Comparison of ENCODE assay signal across 28 cellular contexts in genomic region chr11:96607890-96608558, GRCh38.
DNase-seq lines count a peak whose midpoint lies in the region; ATAC-seq, FAIRE-seq and TF ChIP-seq lines count a peak whose summit lies in the region.
"Had no signal": no experiment of that assay in that cellular context is flagged by ENCODE, and none has a peak within 500 bp of the region (broad histone marks: within the 10 kb centered on the region; RNA-seq: fewer than 3 reads in every experiment).

No MANE protein-coding gene starts in this region.

- BruUV-seq in A673 (replicated peaks; lab: Mats Ljungman, UMichigan): no TSS peak

- DNase-seq in A673 (ENCODE audit: low spot score) (peak; percentile 24), M059J (ENCODE audit: low read depth) (peak; percentile 27), WTC11 (ENCODE audit: low spot score) (no peak), iPS DF 4.7 (ENCODE audit: extremely low read depth, low spot score) (peak; percentile 64), RCC 7860 (ENCODE audit: low spot score) (no peak), NCI-H187 (lab: John Stamatoyannopoulos, UW) (no peak), DMS 273 (lab: John Stamatoyannopoulos, UW; ENCODE audit: unreplicated experiment) (no peak)
- no peak for DNase-seq in activated CD4-positive, alpha-beta T cell treated with anti-CD3 and anti-CD28 coated beads, Interleukin-2, amount 50 U/mL, for 48 hours
- DNase-seq: activated B cell treated with CpG ODN at 0.5 μM for 24 hours; activated CD4-positive, alpha-beta memory T cell treated with anti-CD3 and anti-CD28 coated beads, Interleukin-2, amount 10 ng/mL, durations not matched to agents 7 days and 5 days; activated naive CD4-positive, alpha-beta T cell; activated T-cell treated with anti-CD3 and anti-CD28 coated beads, Interleukin-2, amount 50 U/mL, for 24 hours; amygdala; dermis blood vessel endothelial cell; hypothalamus; KG1; NCI-H524 treated with DMSO at 0.1 percent for 48 hours; posterior cingulate gyrus; SHP77; stimulated activated CD4-positive, alpha-beta T cell treated with anti-CD3 and anti-CD28 coated beads, Interleukin-1b, Interleukin-23, amount 100 ng/mL, for 48 hours; testis had no signal

- peaks cover 17% of the 10 kb centered on the region for H3K36me3 Mint-ChIP-seq in WTC11
- H3K36me3 Mint-ChIP-seq: mesothelial cell of epicardium; stimulated activated memory B cell treated with anti-CD40 and anti-IgM and Interleukin-4, amounts not matched to agents 10 μg/mL and 1 μg/mL and 100 μg/mL, for 72 hours had no signal

- H3K27ac ChIP-seq in A673 (ENCODE audit: low read depth, low read length, poor library complexity, severe bottlenecking): no peak overlapping the region
- H3K27ac ChIP-seq: BLaER1, testis had no signal

- FAIRE-seq in RCC 7860 (lab: Jason Lieb, UNC): no peak
- FAIRE-seq: GM18507 had no signal

- H3K36me3 ChIP-seq in A673 (ENCODE audit: insufficient read depth, low read length, poor library complexity, severe bottlenecking): no peaks in the 10 kb centered on the region
- H3K36me3 ChIP-seq: BLaER1 had no signal

- TF ChIP-seq CTCF in A673 (conservative IDR thresholded peaks at IDR 0.05; ENCODE audit: low read depth, low read length) (no peak), WTC11 (IDR thresholded peaks at IDR 0.05) (no peak)

- intact Hi-C loops in A673 (cut with micrococcal nuclease; ENCODE audit: unreplicated experiment): no loop called here

- peak; percentile 87 for ATAC-seq in WTC11
- ATAC-seq: left lobe of liver; stimulated activated memory B cell treated with anti-CD40 and anti-IgM and Interleukin-4, amounts not matched to agents 10 μg/mL and 1 μg/mL and 100 μg/mL, for 72 hours had no signal

- peak overlapping the region; percentile 22; the same call in 1 of the 2 replicates for H3K4me3 Mint-ChIP-seq in WTC11
- H3K4me3 Mint-ChIP-seq: activated B cell treated with CpG ODN at 0.5 μM for 24 hours; activated CD4-positive, alpha-beta memory T cell treated with anti-CD3 and anti-CD28 coated beads, Interleukin-2, amount 10 ng/mL, durations not matched to agents 7 days and 5 days; activated T-cell treated with anti-CD3 and anti-CD28 coated beads, Interleukin-2, amount 50 U/mL, for 24 hours; mesothelial cell of epicardium; nephron; stimulated activated memory B cell treated with anti-CD40 and anti-IgM and Interleukin-4, amounts not matched to agents 10 μg/mL and 1 μg/mL and 100 μg/mL, for 72 hours; T-helper 1 cell treated with Interleukin-12 subunit alpha and Interleukin-12 subunit beta and Interleukin-4 antibody, amounts not matched to agents 30 μg/mL and 1 μg/mL, for 36 hours had no signal

- H3K9me3 Mint-ChIP-seq in WTC11: peaks cover 16% of the 10 kb centered on the region
- H3K9me3 Mint-ChIP-seq: activated T-cell treated with anti-CD3 and anti-CD28 coated beads, Interleukin-2, amount 50 U/mL, for 24 hours; T-helper 1 cell treated with Interleukin-12 subunit alpha and Interleukin-12 subunit beta and Interleukin-4 antibody, amounts not matched to agents 30 μg/mL and 1 μg/mL, for 36 hours had no signal

- H3K27ac Mint-ChIP-seq in WTC11: peak overlapping the region; percentile 58
- H3K27ac Mint-ChIP-seq: activated B cell treated with CpG ODN at 0.5 μM for 24 hours; activated CD4-positive, alpha-beta memory T cell treated with anti-CD3 and anti-CD28 coated beads, Interleukin-2, amount 10 ng/mL, durations not matched to agents 7 days and 5 days; activated T-cell treated with anti-CD3 and anti-CD28 coated beads, Interleukin-2, amount 50 U/mL, for 24 hours; mesothelial cell of epicardium; nephron; stimulated activated memory B cell treated with anti-CD40 and anti-IgM and Interleukin-4, amounts not matched to agents 10 μg/mL and 1 μg/mL and 100 μg/mL, for 72 hours; T-helper 1 cell treated with Interleukin-12 subunit alpha and Interleukin-12 subunit beta and Interleukin-4 antibody, amounts not matched to agents 30 μg/mL and 1 μg/mL, for 36 hours had no signal

- H3K9me3 ChIP-seq in A673 (ENCODE audit: low read depth, low read length, poor library complexity, severe bottlenecking): no peaks in the 10 kb centered on the region
- H3K9me3 ChIP-seq: BLaER1, testis had no signal

- H3K4me3 ChIP-seq in A673 (ENCODE audit: low read depth, low read length, poor library complexity, severe bottlenecking): no peak overlapping the region
- H3K4me3 ChIP-seq: BLaER1, testis had no signal

- peaks cover 56% of the 10 kb centered on the region for H3K4me1 Mint-ChIP-seq in WTC11
- H3K4me1 Mint-ChIP-seq: activated B cell treated with CpG ODN at 0.5 μM for 24 hours; activated CD4-positive, alpha-beta memory T cell treated with anti-CD3 and anti-CD28 coated beads, Interleukin-2, amount 10 ng/mL, durations not matched to agents 7 days and 5 days; nephron; stimulated activated memory B cell treated with anti-CD40 and anti-IgM and Interleukin-4, amounts not matched to agents 10 μg/mL and 1 μg/mL and 100 μg/mL, for 72 hours had no signal

- H3K4me1 ChIP-seq in A673 (ENCODE audit: insufficient read depth, low read length, poor library complexity, severe bottlenecking): no peaks in the 10 kb centered on the region
- H3K4me1 ChIP-seq: BLaER1, testis had no signal

- H3K27me3 ChIP-seq in A673 (replicated peaks; ENCODE audit: insufficient read depth, low read depth, low read length, poor library complexity): no peaks in the 10 kb centered on the region
- H3K27me3 ChIP-seq: BLaER1, testis had no signal

- POLR2A ChIA-PET in A673 (lab: Charles Lee; ENCODE audit: low non-redundant PET): no interaction called here
- POLR2A ChIA-PET in WTC11 (lab: Charles Lee): no interaction called here

- CTCF ChIA-PET in A673 (lab: Charles Lee): no interaction called here
- CTCF ChIA-PET in WTC11 (lab: Charles Lee): interaction anchor here (1.3 kb wide), 1 partner anchor 144 kb away, joined by 9 read pairs; no protein-coding TSS in a partner anchor

- H3K27me3 Mint-ChIP-seq in WTC11 (ENCODE audit: low read depth): peaks cover 78% of the 10 kb centered on the region
- H3K27me3 Mint-ChIP-seq: activated B cell treated with CpG ODN at 0.5 μM for 24 hours; activated CD4-positive, alpha-beta memory T cell treated with anti-CD3 and anti-CD28 coated beads, Interleukin-2, amount 10 ng/mL, durations not matched to agents 7 days and 5 days; activated T-cell treated with anti-CD3 and anti-CD28 coated beads, Interleukin-2, amount 50 U/mL, for 24 hours; stimulated activated memory B cell treated with anti-CD40 and anti-IgM and Interleukin-4, amounts not matched to agents 10 μg/mL and 1 μg/mL and 100 μg/mL, for 72 hours had no signal

TF ChIP-seq in WTC11, 78 proteins besides CTCF, POLR2A, EP300 and RAD21:
- no peak for TF ChIP-seq NFATC4 (CRISPR knock-in tag; IDR thresholded peaks at IDR 0.05)
- no peak for TF ChIP-seq ZNF396 (CRISPR knock-in tag; IDR thresholded peaks at IDR 0.05; ENCODE audit: borderline replicate concordance)
- no peak for TF ChIP-seq CREB1 (CRISPR knock-in tag; IDR thresholded peaks at IDR 0.05)
- peak; percentile 66 for TF ChIP-seq ETV6 (CRISPR knock-in tag; IDR thresholded peaks at IDR 0.05)
- TF ChIP-seq ZNF425 (CRISPR knock-in tag; conservative IDR thresholded peaks at IDR 0.05): 0 out of 2 replicates have a peak, but pooled peaks have one; percentile 34
- TF ChIP-seq FOXP4 (CRISPR knock-in tag; IDR thresholded peaks at IDR 0.05): peak; percentile 57; the same call in 1 of the 2 replicates
- no peak for TF ChIP-seq EMX1 (CRISPR knock-in tag; IDR thresholded peaks at IDR 0.05)
- TF ChIP-seq ELF4 (CRISPR knock-in tag; IDR thresholded peaks at IDR 0.05; ENCODE audit: low read depth): no peak
- TF ChIP-seq TEAD1 (CRISPR knock-in tag; IDR thresholded peaks at IDR 0.05): peak; percentile 61; the same call in 1 of the 2 replicates

Comparison
In these comparisons a context has a peak if more than half of its experiments do, and no peak if none do; other contexts are left out.
1. DNase-seq: peak in A673 (single experiment), M059J (single experiment) and iPS DF 4.7 (single experiment); none in WTC11 (single experiment), RCC 7860 (single experiment), activated CD4-positive, alpha-beta T cell treated with anti-CD3 and anti-CD28 coated beads, Interleukin-2, amount 50 U/mL, for 48 hours (0 of 2), NCI-H187 (0 of 2) and DMS 273 (single experiment).